ENCODE assay signal across 9 cellular contexts in the genomic region with DNA sequence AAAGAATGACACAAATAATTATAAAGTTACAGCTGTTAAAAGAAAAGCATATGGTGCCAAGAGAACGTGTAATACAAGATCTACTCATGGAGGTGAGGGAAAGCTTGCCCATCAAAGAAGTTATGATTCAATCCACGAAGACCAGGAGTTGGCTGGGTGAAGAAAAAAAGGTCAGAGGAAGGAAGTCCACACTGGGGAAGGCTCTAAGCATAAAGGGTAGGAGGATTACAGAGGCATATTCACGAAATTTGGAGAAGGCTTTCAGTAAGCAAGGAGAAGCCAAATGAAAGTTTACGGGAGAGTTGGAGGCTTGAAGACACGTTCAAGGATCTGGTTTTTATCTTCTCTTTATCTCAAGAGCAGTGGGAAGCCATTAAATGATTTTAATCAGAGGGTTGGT. TPM values are rescaled to one million over a fixed set of nuclear protein-coding genes. Genes with fewer than 3 reads are reported as not detected.
A peak's percentile ranks its signal among the peaks of the same experiment; 100 is the strongest.
DNase-seq lines count a peak whose midpoint lies in the region; ATAC-seq and TF ChIP-seq lines count a peak whose summit lies in the region.
"Had no signal": no experiment of that assay in that cellular context is flagged by ENCODE, and none has a peak within 500 bp of the region (broad histone marks: within the 10 kb centered on the region; RNA-seq: fewer than 3 reads in every experiment).

No MANE protein-coding gene starts in this region.

- TF ChIP-seq CTCF in thoracic aorta (IDR thresholded peaks at IDR 0.05): no peak
- no peak for TF ChIP-seq CTCF in hepatocyte (IDR thresholded peaks at IDR 0.05; ENCODE audit: poor library complexity)

- 76% methylated on average over 5 of the region's 5 CpGs for WGBS in hepatocyte (ENCODE audit: low lambda C conversion rate, missing lambda C conversion rate)

- peaks cover 4% of the 10 kb centered on the region for H3K9me3 Mint-ChIP-seq in activated CD4-positive, alpha-beta T cell treated with anti-CD3 and anti-CD28 coated beads, Interleukin-2, amount 10 ng/mL, durations not matched to agents 7 days and 5 days
- H3K9me3 Mint-ChIP-seq in T-cell: no peaks in the 10 kb centered on the region
- no peaks in the 10 kb centered on the region for H3K9me3 Mint-ChIP-seq in immature natural killer cell

- peaks cover 6 to 15% of the 10 kb centered on the region in 2 donors for H3K4me1 ChIP-seq in thoracic aorta (ENCODE audit: control insufficient read depth in 1 of 2, low read depth in 2 of 2)
- H3K4me1 ChIP-seq in hepatocyte (ENCODE audit: insufficient read depth): peaks cover 12% of the 10 kb centered on the region

- POLR2A ChIA-PET in activated CD4-positive, alpha-beta T cell treated with anti-CD3 and anti-CD28 coated beads, Interleukin-2, amount 10 ng/mL, durations not matched to agents 7 days and 5 days (lab: Charles Lee): no interaction called here
- POLR2A ChIA-PET in T-cell (lab: Charles Lee): interaction anchor here (0.6 to 1.0 kb wide), 5 partner anchors 11 to 89 kb away, joined by 3 to 6 read pairs (median 3); no protein-coding TSS in a partner anchor

- no peaks in the 10 kb centered on the region for H3K27me3 Mint-ChIP-seq in activated CD4-positive, alpha-beta T cell treated with anti-CD3 and anti-CD28 coated beads, Interleukin-2, amount 10 ng/mL, durations not matched to agents 7 days and 5 days
- H3K27me3 Mint-ChIP-seq in T-cell (no peaks in the 10 kb centered on the region), immature natural killer cell (ENCODE audit: low read depth in 3 of 3) (peaks cover 4 to 21% (median 5%) of the 10 kb centered on the region in 3 donors)

- no peak for DNase-seq in activated CD4-positive, alpha-beta T cell treated with anti-CD3 and anti-CD28 coated beads, Interleukin-2, amount 10 ng/mL, durations not matched to agents 7 days and 5 days
- no peak for DNase-seq in activated CD4-positive, alpha-beta T cell treated with anti-CD3 and anti-CD28 coated beads for 1 hour
- DNase-seq in T-cell (no peak), immature natural killer cell (no peak), thoracic aorta (ENCODE audit: low spot score) (no peak), cortex of kidney (lab: John Stamatoyannopoulos, UW) (no peak), hepatocyte (ENCODE audit: low spot score) (no peak)
- DNase-seq: NCI-H510A had no signal

- no peaks in the 10 kb centered on the region for H3K27me3 ChIP-seq in thoracic aorta (replicated peaks; ENCODE audit: insufficient read depth)
- no peaks in the 10 kb centered on the region for H3K27me3 ChIP-seq in hepatocyte

- H2AFZ ChIP-seq in hepatocyte: no peak overlapping the region

- H3K27ac Mint-ChIP-seq in activated CD4-positive, alpha-beta T cell treated with anti-CD3 and anti-CD28 coated beads, Interleukin-2, amount 10 ng/mL, durations not matched to agents 7 days and 5 days: peak overlapping the region; percentile 99
- peak overlapping the region; percentile 99 to 100 for H3K27ac Mint-ChIP-seq in T-cell
- H3K27ac Mint-ChIP-seq in immature natural killer cell: peak overlapping the region; percentile 17 to 97 (median 78)

- CTCF ChIA-PET in activated CD4-positive, alpha-beta T cell treated with anti-CD3 and anti-CD28 coated beads, Interleukin-2, amount 10 ng/mL, durations not matched to agents 7 days and 5 days (lab: Charles Lee): interaction anchor here (0.8 to 2.1 kb wide), 4 partner anchors 10 to 251 kb away, joined by 3 to 5 read pairs (median 4); no protein-coding TSS in a partner anchor
- CTCF ChIA-PET in T-cell (lab: Charles Lee): interaction anchor here in 1 of 2 donors (0.6 to 1.3 kb wide), 2 partner anchors 12 to 67 kb away, joined by 3 read pairs; no protein-coding TSS in a partner anchor

- peaks cover 17% of the 10 kb centered on the region for H3K36me3 Mint-ChIP-seq in activated CD4-positive, alpha-beta T cell treated with anti-CD3 and anti-CD28 coated beads, Interleukin-2, amount 10 ng/mL, durations not matched to agents 7 days and 5 days (ENCODE audit: low read depth)
- H3K36me3 Mint-ChIP-seq in T-cell (peaks cover 7% of the 10 kb centered on the region), immature natural killer cell (no peaks in the 10 kb centered on the region)

- H3K4me3 Mint-ChIP-seq in activated CD4-positive, alpha-beta T cell treated with anti-CD3 and anti-CD28 coated beads, Interleukin-2, amount 10 ng/mL, durations not matched to agents 7 days and 5 days: peak overlapping the region; percentile 92
- H3K4me3 Mint-ChIP-seq in T-cell (peak overlapping the region; percentile 94 to 98 (median 97)), immature natural killer cell (peak overlapping the region; percentile 11 to 98 (median 69))

- H3K4me2 ChIP-seq in hepatocyte: no peak overlapping the region

- H3K27ac ChIP-seq in thoracic aorta (peak overlapping the region in 1 of 2 donors; percentile 43), hepatocyte (no peak overlapping the region)

- no peaks in the 10 kb centered on the region for H3K9me2 ChIP-seq in hepatocyte (replicated peaks; ENCODE audit: insufficient read depth)

- peaks cover 59% of the 10 kb centered on the region for H3K4me1 Mint-ChIP-seq in activated CD4-positive, alpha-beta T cell treated with anti-CD3 and anti-CD28 coated beads, Interleukin-2, amount 10 ng/mL, durations not matched to agents 7 days and 5 days
- H3K4me1 Mint-ChIP-seq in T-cell (peaks cover 50 to 63% (median 50%) of the 10 kb centered on the region in 3 donors), immature natural killer cell (peaks cover 46 to 55% of the 10 kb centered on the region in 2 donors)

- H3K9me3 ChIP-seq in thoracic aorta (no peaks in the 10 kb centered on the region), hepatocyte (ENCODE audit: low read depth) (no peaks in the 10 kb centered on the region)

- no peaks in the 10 kb centered on the region for H4K20me1 ChIP-seq in hepatocyte (ENCODE audit: insufficient read depth, poor library complexity, severe bottlenecking)

- peak overlapping the region; percentile 14 for H3K4me3 ChIP-seq in thoracic aorta
- H3K4me3 ChIP-seq in hepatocyte: no peak overlapping the region

- ATAC-seq in T-cell (replicated peaks in 1 of 4): no peak
- no peak for ATAC-seq in thoracic aorta (ENCODE audit: insufficient number of reproducible peaks, low FRiP score, low read depth)
- ATAC-seq in HG02763 (IDR thresholded peaks at IDR 0.05; ENCODE audit: unreplicated experiment): no peak

- H3K79me2 ChIP-seq in hepatocyte: peaks cover 29% of the 10 kb centered on the region

- H3K36me3 ChIP-seq in thoracic aorta (no peaks in the 10 kb centered on the region), hepatocyte (replicated peaks; ENCODE audit: insufficient read depth, low read depth) (no peaks in the 10 kb centered on the region)

RNA-seq across cellular contexts. Expression of a gene that starts 1.8 kb away (rescaled TPM):
- 10 to 100 TPM; 74.4 to 77.8 TPM for total RNA-seq in activated CD4-positive, alpha-beta T cell treated with anti-CD3 and anti-CD28 coated beads, Interleukin-2, amount 10 ng/mL, durations not matched to agents 7 days and 5 days
- total RNA-seq in T-cell (100 to 1,000 TPM; 114 to 145 (median 127) TPM), thoracic aorta (100 to 1,000 TPM; 250 to 355 TPM), hepatocyte (50.5 and 52.8 TPM in 2 replicates)
- polyA plus RNA-seq in immature natural killer cell (100 to 1,000 TPM in 1 of 3 donors, 10 to 100 TPM in 2; 36.8 to 101 (median 43.6) TPM), hepatocyte (30.2 and 42.2 TPM in 2 replicates)
